1 cellular context compared by ENCODE assay signal in genomic region chr12:48788852-48789775, GRCh38.
TF ChIP-seq lines count a peak whose summit lies in the region.

Gene ADCY6 (minus strand): TSS chr12:48789089. CDS start chr12:48783434, 5,655 bp downstream.

TF ChIP-seq in HEK293, 187 proteins besides CTCF, POLR2A, EP300 and RAD21 (continued from another document):
- TF ChIP-seq ZNF398 (tag by site-specific recombination; IDR thresholded peaks at IDR 0.05) (peak; percentile 90), SP2 (tag by site-specific recombination; IDR thresholded peaks at IDR 0.05) (peak; percentile 57), GLIS1 (tag by site-specific recombination; IDR thresholded peaks at IDR 0.05) (peak; percentile 13; the same call in 1 of the 2 replicates), MZF1 (tag by site-specific recombination; IDR thresholded peaks at IDR 0.05; ENCODE audit: borderline replicate concordance) (peak; percentile 45; the same call in 1 of the 2 replicates), ZNF560 (tag by site-specific recombination; IDR thresholded peaks at IDR 0.05; ENCODE audit: borderline replicate concordance) (no peak), SP3 (tag by site-specific recombination; IDR thresholded peaks at IDR 0.05) (peak; percentile 78), ZNF324 (tag by site-specific recombination; IDR thresholded peaks at IDR 0.05) (peak; percentile 45; the same call in 1 of the 2 replicates), ZBTB21 (tag by site-specific recombination; IDR thresholded peaks at IDR 0.05) (no peak), YY1 (tag by site-specific recombination; IDR thresholded peaks at IDR 0.05) (peak; percentile 15; the same call in 1 of the 2 replicates), KLF9 (tag by site-specific recombination; IDR thresholded peaks at IDR 0.05; ENCODE audit: low read depth) (peak; percentile 29; the same call in 1 of the 2 replicates), ZNF639 (tag by site-specific recombination; IDR thresholded peaks at IDR 0.05) (no peak), GLIS2 (tag by site-specific recombination; IDR thresholded peaks at IDR 0.05) (0 out of 2 replicates have a peak, but pooled peaks have one; percentile 14), ZNF335 (tag by site-specific recombination; conservative IDR thresholded peaks at IDR 0.05) (peak; percentile 93)
- TF ChIP-seq, protein P1, sequence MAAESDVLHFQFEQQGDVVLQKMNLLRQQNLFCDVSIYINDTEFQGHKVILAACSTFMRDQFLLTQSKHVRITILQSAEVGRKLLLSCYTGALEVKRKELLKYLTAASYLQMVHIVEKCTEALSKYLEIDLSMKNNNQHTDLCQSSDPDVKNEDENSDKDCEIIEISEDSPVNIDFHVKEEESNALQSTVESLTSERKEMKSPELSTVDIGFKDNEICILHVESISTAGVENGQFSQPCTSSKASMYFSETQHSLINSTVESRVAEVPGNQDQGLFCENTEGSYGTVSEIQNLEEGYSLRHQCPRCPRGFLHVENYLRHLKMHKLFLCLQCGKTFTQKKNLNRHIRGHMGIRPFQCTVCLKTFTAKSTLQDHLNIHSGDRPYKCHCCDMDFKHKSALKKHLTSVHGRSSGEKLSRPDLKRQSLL (tag by site-specific recombination; IDR thresholded peaks at IDR 0.05) = no peak
